ENCODE assay signal across 9 cellular contexts in genomic region chr4:92305148-92305877, GRCh38. TPM values are rescaled to one million over a fixed set of nuclear protein-coding genes. Genes with fewer than 3 reads are reported as not detected.
A peak's percentile ranks its signal among the peaks of the same experiment; 100 is the strongest.
DNase-seq lines count a peak whose midpoint lies in the region; TF ChIP-seq lines count a peak whose summit lies in the region.
"Had no signal": no experiment of that assay in that cellular context is flagged by ENCODE, and none has a peak within 500 bp of the region (broad histone marks: within the 10 kb centered on the region; RNA-seq: fewer than 3 reads in every experiment).

No MANE protein-coding gene starts in this region.

- H3K4me1 ChIP-seq in endodermal cell (ENCODE audit: control insufficient read depth, insufficient read depth, low read length) (no peaks in the 10 kb centered on the region), transverse colon (peaks cover 0 to 26% (median 19%) of the 10 kb centered on the region in 4 donors)

- TF ChIP-seq CTCF in endodermal cell (conservative IDR thresholded peaks at IDR 0.05) (peak; percentile 13), type B pancreatic cell (conservative IDR thresholded peaks at IDR 0.05) (no peak), transverse colon (IDR thresholded peaks at IDR 0.05) (no peak)

- in situ Hi-C loops in transverse colon (cut with MboI; ENCODE audit: low pct_ligation_motif_present in 1 of 4, low pct_unique_long_range_greater_than_20kb in 1 of 4, low sequenced_read_pairs in 3 of 4), result no loop called here

- H3K4me3 ChIP-seq in endodermal cell (ENCODE audit: low read length) (peak overlapping the region; percentile 95), transverse colon (peak overlapping the region in 2 of 4 donors; percentile 15 to 46)

- H3K4me1 Mint-ChIP-seq in endodermal cell (peaks cover 17% of the 10 kb centered on the region), type B pancreatic cell (ENCODE audit: unreplicated experiment) (peaks cover 15% of the 10 kb centered on the region)

- H3K27ac ChIP-seq in endodermal cell (ENCODE audit: low read depth, low read length) (peak overlapping the region; percentile 77), transverse colon (no peak overlapping the region)

- H3K27me3 Mint-ChIP-seq in endodermal cell (ENCODE audit: insufficient read depth) (peaks cover 47% of the 10 kb centered on the region), type B pancreatic cell (peaks cover 75% of the 10 kb centered on the region)

- no peaks in the 10 kb centered on the region for H3K36me3 ChIP-seq in endodermal cell (ENCODE audit: control insufficient read depth, insufficient read depth, low read length)
- no peaks in the 10 kb centered on the region for H3K36me3 ChIP-seq in transverse colon

- H3K9me3 Mint-ChIP-seq in endodermal cell (no peaks in the 10 kb centered on the region), type B pancreatic cell (no peaks in the 10 kb centered on the region)
- H3K9me3 Mint-ChIP-seq: T-helper 1 cell treated with Interleukin-12 subunit alpha and Interleukin-12 subunit beta and Interleukin-4 antibody, amounts not matched to agents 30 μg/mL and 1 μg/mL, for 36 hours had no signal

- TF ChIP-seq EP300 in transverse colon (IDR thresholded peaks at IDR 0.05; ENCODE audit: low read depth), result no peak

- TF ChIP-seq POLR2A in transverse colon (IDR thresholded peaks at IDR 0.05), result no peak

- H3K27me3 ChIP-seq in endodermal cell (ENCODE audit: control insufficient read depth, insufficient read depth, low read length, poor library complexity, severe bottlenecking) (peaks cover 32% of the 10 kb centered on the region), transverse colon (peaks cover 87% of the 10 kb centered on the region)

- H3K9ac ChIP-seq in endodermal cell (ENCODE audit: extremely low read depth, low read length, poor library complexity, severe bottlenecking), result peak overlapping the region; percentile 62

- DNase-seq in NCI-H1436 (lab: John Stamatoyannopoulos, UW) (peak; percentile 3), NCI-H1436 treated with DMSO at 0.1 percent for 48 hours (lab: John Stamatoyannopoulos, UW) (no peak), NCI-H82 treated with DMSO at 0.1 percent for 48 hours (lab: John Stamatoyannopoulos, UW; ENCODE audit: unreplicated experiment) (peak; percentile 57), endodermal cell (peak; percentile 98), medulla oblongata (ENCODE audit: extremely low spot score) (peak; percentile 85), type B pancreatic cell (ENCODE audit: extremely low spot score, unreplicated experiment) (peak; percentile 81), GM19240 (ENCODE audit: insufficient read length, low spot score) (no peak), transverse colon (no peak)

- intact Hi-C loops in transverse colon (cut with DNase I; ENCODE audit: low total_unique reads), result no loop called here

- no peaks in the 10 kb centered on the region for H3K36me3 Mint-ChIP-seq in endodermal cell (ENCODE audit: low read depth)
- H3K36me3 Mint-ChIP-seq in type B pancreatic cell, result no peaks in the 10 kb centered on the region

- H3K9me3 ChIP-seq in endodermal cell (ENCODE audit: control insufficient read depth, low read length) (no peaks in the 10 kb centered on the region), transverse colon (no peaks in the 10 kb centered on the region)

- peak overlapping the region; percentile 84 for H3K27ac Mint-ChIP-seq in endodermal cell
- peak overlapping the region; percentile 2 for H3K27ac Mint-ChIP-seq in type B pancreatic cell
- H3K27ac Mint-ChIP-seq: T-helper 1 cell treated with Interleukin-12 subunit alpha and Interleukin-12 subunit beta and Interleukin-4 antibody, amounts not matched to agents 30 μg/mL and 1 μg/mL, for 36 hours had no signal

- peak overlapping the region; percentile 76 for H3K4me3 Mint-ChIP-seq in endodermal cell
- peak overlapping the region; percentile 93 for H3K4me3 Mint-ChIP-seq in type B pancreatic cell
- H3K4me3 Mint-ChIP-seq: T-helper 1 cell treated with Interleukin-12 subunit alpha and Interleukin-12 subunit beta and Interleukin-4 antibody, amounts not matched to agents 30 μg/mL and 1 μg/mL, for 36 hours had no signal

- WGBS in endodermal cell (ENCODE audit: insufficient coverage in 1 of 2, insufficient read length in 1 of 2), 2 experiments, result 0% methylated on average over 37 to 68 of the region's 68 CpGs
- WGBS in transverse colon (ENCODE audit: low coverage in 1 of 2), 2 donors, result 12% methylated on average over 54 of the region's 68 CpGs; no CpG with 5 or more reads in 1 of the 2 donors

RNA-seq across cellular contexts. Expression of gene GRID2, which starts 1.5 kb away (rescaled TPM):
- 10 to 100 TPM; 27.3 to 40.4 TPM for total RNA-seq in endodermal cell
- polyA plus RNA-seq in endodermal cell (2013, experiment 1 of 2), result 5.2 TPM
- polyA plus RNA-seq in endodermal cell (2013, experiment 2 of 2), result 4.3 TPM
- 1.3 and 1.7 TPM in 2 replicates for total RNA-seq in type B pancreatic cell (ENCODE audit: low replicate concordance)
- under 1 TPM in 1 of 4 donors, not detected in 3; 0.16 TPM for total RNA-seq in transverse colon

Comparison
In these comparisons a context has a peak if more than half of its experiments do, and no peak if none do; other contexts are left out.
1. DNase-seq: peak in NCI-H1436 (single experiment), NCI-H82 treated with DMSO at 0.1 percent for 48 hours (single experiment), endodermal cell (single experiment), medulla oblongata (single experiment) and type B pancreatic cell (single experiment); none in NCI-H1436 treated with DMSO at 0.1 percent for 48 hours (single experiment), GM19240 (single experiment) and transverse colon (single experiment).
2. RNA of gene GRID2, which starts 1.5 kb away (total RNA-seq): 27.3 to 40.4 TPM in endodermal cell; 1.3 to 1.7 TPM in type B pancreatic cell and 0.16 TPM in transverse colon; every median in the first group is over 10 times any median in the second.